25 cellular contexts compared by ENCODE assay signal in genomic region chr3:82347585-82347984, GRCh38.
A peak's percentile ranks its signal among the peaks of the same experiment; 100 is the strongest.
DNase-seq lines count a peak whose midpoint lies in the region; ATAC-seq, FAIRE-seq and TF ChIP-seq lines count a peak whose summit lies in the region.
"Had no signal": no experiment of that assay in that cellular context is flagged by ENCODE, and none has a peak within 500 bp of the region (broad histone marks: within the 10 kb centered on the region; RNA-seq: fewer than 3 reads in every experiment).

No MANE protein-coding gene starts in this region.

- H3K79me2 ChIP-seq in HepG2 (ENCODE audit: insufficient read depth, low read length): no peaks in the 10 kb centered on the region

- TF ChIP-seq CTCF in HepG2 (CRISPR knock-in tag; IDR thresholded peaks at IDR 0.05): no peak
- no peak for TF ChIP-seq CTCF in right lobe of liver (IDR thresholded peaks at IDR 0.05)

- H3K4me3 ChIP-seq in HepG2 (replicated peaks in 1 of 3; ENCODE audit: insufficient read depth in 1 of 3, low read depth in 2 of 3, low read length in 3 of 3): no peak overlapping the region
- H3K4me3 ChIP-seq in right lobe of liver: no peak overlapping the region
- H3K4me3 ChIP-seq: BLaER1, GM12878 had no signal

- H3K27ac Mint-ChIP-seq in activated CD4-positive, alpha-beta memory T cell treated with anti-CD3 and anti-CD28 coated beads, Interleukin-2, amount 10 ng/mL, durations not matched to agents 7 days and 5 days: no peak overlapping the region
- H3K27ac Mint-ChIP-seq: CD14-positive monocyte; CD4-positive, alpha-beta memory T cell; CD4-positive, CD25-positive, alpha-beta regulatory T cell; CD8-positive, alpha-beta memory T cell had no signal

- WGBS in HepG2 (ENCODE audit: low lambda C conversion rate): 43% methylated on average over 1 of the region's 1 CpG
- 90% methylated on average over 1 of the region's 1 CpG for WGBS in right lobe of liver (ENCODE audit: insufficient coverage, low coverage, low lambda C conversion rate, missing lambda C conversion rate)

- no peak for DNase-seq in HepG2 (ENCODE audit: low spot score)
- no peak for DNase-seq in right lobe of liver
- DNase-seq in amniotic epithelial cell (ENCODE audit: low read depth): peak; percentile 0
- no peak for DNase-seq in activated CD4-positive, alpha-beta memory T cell treated with anti-CD3 and anti-CD28 coated beads, Interleukin-2, amount 10 ng/mL, durations not matched to agents 7 days and 5 days
- DNase-seq in mesenteric fat pad (ENCODE audit: low spot score): no peak
- DNase-seq: 8988T; ACHN; BE2C; C1 segment of cervical spinal cord; CD4-positive, alpha-beta memory T cell; CD4-positive, CD25-positive, alpha-beta regulatory T cell; CD8-positive, alpha-beta memory T cell; COR-L47; DMS 273 treated with DMSO at 0.1 percent for 48 hours; DMS153; DMS79; DND-41; EL; GDM1 had no signal

- H3K27me3 Mint-ChIP-seq in activated CD4-positive, alpha-beta memory T cell treated with anti-CD3 and anti-CD28 coated beads, Interleukin-2, amount 10 ng/mL, durations not matched to agents 7 days and 5 days: no peaks in the 10 kb centered on the region
- H3K27me3 Mint-ChIP-seq: CD4-positive, alpha-beta memory T cell; CD4-positive, CD25-positive, alpha-beta regulatory T cell; CD8-positive, alpha-beta memory T cell had no signal

- TF ChIP-seq POLR2A in HepG2 (IDR thresholded peaks at IDR 0.05; ENCODE audit: insufficient read depth in 1 of 2, low read depth in 2 of 2, low read length in 2 of 2): no peak
- TF ChIP-seq POLR2A in right lobe of liver (IDR thresholded peaks at IDR 0.05): no peak

- no peak for ATAC-seq in HepG2
- no peak for ATAC-seq in right lobe of liver
- ATAC-seq: GM12878 had no signal

- H3K36me3 ChIP-seq in HepG2 (replicated peaks in 1 of 2; ENCODE audit: control insufficient read depth in 1 of 2, insufficient read depth in 2 of 2, low read length in 2 of 2): no peaks in the 10 kb centered on the region
- H3K36me3 ChIP-seq in right lobe of liver: no peaks in the 10 kb centered on the region
- H3K36me3 ChIP-seq: BE2C, BLaER1 had no signal

- no peaks in the 10 kb centered on the region for H3K4me1 ChIP-seq in HepG2 (ENCODE audit: insufficient read depth, low read length)
- H3K4me1 ChIP-seq in right lobe of liver: no peaks in the 10 kb centered on the region
- H3K4me1 ChIP-seq: BE2C, BLaER1 had no signal

- H3K4me1 Mint-ChIP-seq in activated CD4-positive, alpha-beta memory T cell treated with anti-CD3 and anti-CD28 coated beads, Interleukin-2, amount 10 ng/mL, durations not matched to agents 7 days and 5 days: no peaks in the 10 kb centered on the region
- H3K4me1 Mint-ChIP-seq: CD14-positive monocyte; CD4-positive, alpha-beta memory T cell; CD4-positive, CD25-positive, alpha-beta regulatory T cell; CD8-positive, alpha-beta memory T cell had no signal

- no peak for FAIRE-seq in HepG2 (lab: Jason Lieb, UNC)
- FAIRE-seq: A204.1, GM12878, GM12892, GM18507 had no signal

- intact Hi-C loops in HepG2 (cut with micrococcal nuclease; ENCODE audit: unreplicated experiment) (no loop called here), right lobe of liver (cut with DNase I) (no loop called here)

- in situ Hi-C loops in HepG2 (cut with HindIII; ENCODE audit: extremely low pct_ligation_motif_present, low pct_unique_long_range_greater_than_20kb): no loop called here

- POLR2A ChIA-PET in HepG2 (lab: Yijun Ruan, JAX): no interaction called here
- POLR2A ChIA-PET in activated CD4-positive, alpha-beta memory T cell treated with anti-CD3 and anti-CD28 coated beads, Interleukin-2, amount 10 ng/mL, durations not matched to agents 7 days and 5 days (lab: Charles Lee): no interaction called here

- CTCF ChIA-PET in HepG2 (lab: Yijun Ruan, JAX; ENCODE audit: low intra/inter-chr PET ratio, low total read pairs): no interaction called here
- CTCF ChIA-PET in activated CD4-positive, alpha-beta memory T cell treated with anti-CD3 and anti-CD28 coated beads, Interleukin-2, amount 10 ng/mL, durations not matched to agents 7 days and 5 days (lab: Charles Lee): no interaction called here

- H3K27ac ChIP-seq in HepG2 (ENCODE audit: extremely low read length, insufficient read depth, low read length) (no peak overlapping the region), right lobe of liver (no peak overlapping the region)
- H3K27ac ChIP-seq: BLaER1 had no signal

- no peaks in the 10 kb centered on the region for H3K9me3 ChIP-seq in HepG2 (ENCODE audit: low read length)
- H3K9me3 ChIP-seq in right lobe of liver: no peaks in the 10 kb centered on the region
- H3K9me3 ChIP-seq: BE2C, BLaER1 had no signal

- no peaks in the 10 kb centered on the region for H3K36me3 Mint-ChIP-seq in activated CD4-positive, alpha-beta memory T cell treated with anti-CD3 and anti-CD28 coated beads, Interleukin-2, amount 10 ng/mL, durations not matched to agents 7 days and 5 days (ENCODE audit: low read depth)
- H3K36me3 Mint-ChIP-seq: CD14-positive monocyte; CD4-positive, alpha-beta memory T cell; CD4-positive, CD25-positive, alpha-beta regulatory T cell; CD8-positive, alpha-beta memory T cell had no signal

- H4K20me1 ChIP-seq in HepG2 (ENCODE audit: insufficient read depth, low read length): no peaks in the 10 kb centered on the region
- H4K20me1 ChIP-seq: BLaER1 had no signal

- H3K27me3 ChIP-seq in HepG2 (ENCODE audit: control insufficient read depth in 1 of 2, insufficient read depth in 2 of 2, low read length in 2 of 2) (no peaks in the 10 kb centered on the region), right lobe of liver (no peaks in the 10 kb centered on the region)
- H3K27me3 ChIP-seq: BE2C, BLaER1 had no signal

- no peak overlapping the region for H2AFZ ChIP-seq in HepG2 (ENCODE audit: low read length)

- BruUV-seq in HepG2 (replicated peaks; lab: Mats Ljungman, UMichigan): no TSS peak

- no peak for TF ChIP-seq RAD21 in HepG2 (CRISPR knock-in tag; IDR thresholded peaks at IDR 0.05)

- H3K9me3 Mint-ChIP-seq in activated CD4-positive, alpha-beta memory T cell treated with anti-CD3 and anti-CD28 coated beads, Interleukin-2, amount 10 ng/mL, durations not matched to agents 7 days and 5 days: peaks cover 3% of the 10 kb centered on the region

- no peak overlapping the region for H3K4me2 ChIP-seq in HepG2 (ENCODE audit: low read depth, low read length)
- H3K4me2 ChIP-seq: BLaER1 had no signal

- TF ChIP-seq EP300 in HepG2 (IDR thresholded peaks at IDR 0.05; ENCODE audit: low read depth in 2 of 2, low read length in 2 of 2) (no peak), HepG2 (CRISPR knock-in tag; IDR thresholded peaks at IDR 0.05; ENCODE audit: borderline replicate concordance) (no peak)

- no peak overlapping the region for H3K4me3 Mint-ChIP-seq in activated CD4-positive, alpha-beta memory T cell treated with anti-CD3 and anti-CD28 coated beads, Interleukin-2, amount 10 ng/mL, durations not matched to agents 7 days and 5 days
- H3K4me3 Mint-ChIP-seq: CD14-positive monocyte; CD4-positive, alpha-beta memory T cell; CD4-positive, CD25-positive, alpha-beta regulatory T cell; CD8-positive, alpha-beta memory T cell had no signal

- H3K9ac ChIP-seq in HepG2 (ENCODE audit: insufficient read depth, low read depth, low read length): no peak overlapping the region
- H3K9ac ChIP-seq: BLaER1 had no signal

TF ChIP-seq in HepG2, 621 proteins besides CTCF, POLR2A, EP300 and RAD21:
- no peak for TF ChIP-seq ZNF777 (CRISPR knock-in tag; IDR thresholded peaks at IDR 0.05)
- TF ChIP-seq ZNF7 (CRISPR knock-in tag; IDR thresholded peaks at IDR 0.05): peak; percentile 98
